In genomic region chr3:100715176-100715575, GRCh38 we compare ENCODE assay signal across 14 cellular contexts. TPM values are rescaled to one million over a fixed set of nuclear protein-coding genes. Genes with fewer than 3 reads are reported as not detected.
A peak's percentile ranks its signal among the peaks of the same experiment; 100 is the strongest.
DNase-seq lines count a peak whose midpoint lies in the region; ATAC-seq and TF ChIP-seq lines count a peak whose summit lies in the region.
"Had no signal": no experiment of that assay in that cellular context is flagged by ENCODE, and none has a peak within 500 bp of the region (broad histone marks: within the 10 kb centered on the region; RNA-seq: fewer than 3 reads in every experiment).

No MANE protein-coding gene starts in this region.

- H3K9ac ChIP-seq in mammary epithelial cell (ENCODE audit: insufficient read depth, low read length) (no peak overlapping the region), Loucy (ENCODE audit: low read depth, low read length, poor library complexity, severe bottlenecking) (peak overlapping the region; percentile 38), endodermal cell (ENCODE audit: extremely low read depth, low read length, poor library complexity, severe bottlenecking) (no peak overlapping the region)

- H3K27me3 Mint-ChIP-seq in MCF 10A (ENCODE audit: insufficient read depth, unreplicated experiment) (no peaks in the 10 kb centered on the region), endodermal cell (ENCODE audit: insufficient read depth) (no peaks in the 10 kb centered on the region)
- H3K27me3 Mint-ChIP-seq in CD4-positive, CD25-positive, alpha-beta regulatory T cell, result no peaks in the 10 kb centered on the region
- H3K27me3 Mint-ChIP-seq in naive thymus-derived CD8-positive, alpha-beta T cell, result no peaks in the 10 kb centered on the region
- H3K27me3 Mint-ChIP-seq: B cell; CD4-positive, alpha-beta memory T cell had no signal

- H3K27ac Mint-ChIP-seq in MCF 10A (ENCODE audit: low read depth, unreplicated experiment) (peak overlapping the region; percentile 46), endodermal cell (no peak overlapping the region)
- peak overlapping the region in 1 of 3 donors; percentile 8 for H3K27ac Mint-ChIP-seq in CD4-positive, CD25-positive, alpha-beta regulatory T cell
- H3K27ac Mint-ChIP-seq in naive thymus-derived CD8-positive, alpha-beta T cell, result peak overlapping the region in 1 of 10 donors; percentile 4
- H3K27ac Mint-ChIP-seq: B cell, H9 had no signal

- peaks cover 29% of the 10 kb centered on the region for H3K36me3 ChIP-seq in mammary epithelial cell (ENCODE audit: insufficient read depth, low read length)
- peaks cover 38% of the 10 kb centered on the region for H3K36me3 ChIP-seq in CD4-positive, CD25-positive, alpha-beta regulatory T cell (ENCODE audit: control insufficient read depth, insufficient read depth, low read length)
- H3K36me3 ChIP-seq in Loucy (ENCODE audit: insufficient read depth, low read length), result peaks cover 26% of the 10 kb centered on the region
- peaks cover 62% of the 10 kb centered on the region for H3K36me3 ChIP-seq in endodermal cell (ENCODE audit: control insufficient read depth, insufficient read depth, low read length)

- intact Hi-C loops in MCF 10A (cut with micrococcal nuclease), result loop anchor here (10.0 kb wide), 1 partner anchor 400 kb away; no protein-coding TSS in a partner anchor
- intact Hi-C loops in mammary epithelial cell (cut with micrococcal nuclease), result no loop called here

- no peaks in the 10 kb centered on the region for H3K9me3 Mint-ChIP-seq in MCF 10A (ENCODE audit: unreplicated experiment)
- H3K9me3 Mint-ChIP-seq in CD4-positive, CD25-positive, alpha-beta regulatory T cell, result peaks cover 0 to 1% (median 0%) of the 10 kb centered on the region in 7 donors
- no peaks in the 10 kb centered on the region for H3K9me3 Mint-ChIP-seq in endodermal cell
- H3K9me3 Mint-ChIP-seq in naive thymus-derived CD8-positive, alpha-beta T cell, result no peaks in the 10 kb centered on the region
- H3K9me3 Mint-ChIP-seq: H9 had no signal

- no peak for ATAC-seq in CD4-positive, CD25-positive, alpha-beta regulatory T cell (ENCODE audit: low read depth in 2 of 2)
- ATAC-seq in naive thymus-derived CD8-positive, alpha-beta T cell, result no peak

- peaks cover 67% of the 10 kb centered on the region for H3K4me1 Mint-ChIP-seq in MCF 10A (ENCODE audit: insufficient read depth, unreplicated experiment)
- peaks cover 59 to 82% (median 75%) of the 10 kb centered on the region in 4 donors for H3K4me1 Mint-ChIP-seq in CD4-positive, CD25-positive, alpha-beta regulatory T cell
- H3K4me1 Mint-ChIP-seq in endodermal cell, result peaks cover 50% of the 10 kb centered on the region
- peaks cover 40 to 73% (median 69%) of the 10 kb centered on the region in 4 donors for H3K4me1 Mint-ChIP-seq in naive thymus-derived CD8-positive, alpha-beta T cell

- H3K4me2 ChIP-seq in mammary epithelial cell (ENCODE audit: insufficient read depth, low read depth, low read length) (no peak overlapping the region), Loucy (ENCODE audit: low read depth, low read length, poor library complexity, severe bottlenecking) (peak overlapping the region; percentile 91)

- H3K4me3 Mint-ChIP-seq in MCF 10A (ENCODE audit: unreplicated experiment), result no peak overlapping the region
- peak overlapping the region in 2 of 4 donors; percentile 27 to 31 for H3K4me3 Mint-ChIP-seq in CD4-positive, CD25-positive, alpha-beta regulatory T cell
- H3K4me3 Mint-ChIP-seq in endodermal cell, result no peak overlapping the region
- H3K4me3 Mint-ChIP-seq in naive thymus-derived CD8-positive, alpha-beta T cell, result peak overlapping the region in 1 of 10 donors; percentile 2
- H3K4me3 Mint-ChIP-seq: B cell, H9 had no signal

- peaks cover 100% of the 10 kb centered on the region for H3K79me2 ChIP-seq in mammary epithelial cell (ENCODE audit: insufficient read depth, low read length)
- peaks cover 100% of the 10 kb centered on the region for H3K79me2 ChIP-seq in Loucy (ENCODE audit: insufficient read depth, low read length)

- H4K20me1 ChIP-seq in mammary epithelial cell (ENCODE audit: insufficient read depth, low read length) (peaks cover 20% of the 10 kb centered on the region), Loucy (ENCODE audit: insufficient read depth, low read length, poor library complexity, severe bottlenecking) (peaks cover 100% of the 10 kb centered on the region)

- no peaks in the 10 kb centered on the region for H3K27me3 ChIP-seq in mammary epithelial cell (ENCODE audit: insufficient read depth, low read length)
- H3K27me3 ChIP-seq in CD4-positive, CD25-positive, alpha-beta regulatory T cell (ENCODE audit: control insufficient read depth, insufficient read depth, low read length), result no peaks in the 10 kb centered on the region
- H3K27me3 ChIP-seq in Loucy (ENCODE audit: insufficient read depth, low read length, poor library complexity, severe bottlenecking), result no peaks in the 10 kb centered on the region
- no peaks in the 10 kb centered on the region for H3K27me3 ChIP-seq in endodermal cell (ENCODE audit: control insufficient read depth, insufficient read depth, low read length, poor library complexity, severe bottlenecking)

- dilution Hi-C loops in mammary epithelial cell (cut with HindIII; ENCODE audit: low sequenced_read_pairs), result no loop called here

- H3K9me3 ChIP-seq in mammary epithelial cell (replicated peaks; ENCODE audit: insufficient read depth, low read length), result no peaks in the 10 kb centered on the region
- H3K9me3 ChIP-seq in CD4-positive, CD25-positive, alpha-beta regulatory T cell (ENCODE audit: control insufficient read depth in 2 of 2, low read length in 2 of 2), result no peaks in the 10 kb centered on the region
- no peaks in the 10 kb centered on the region for H3K9me3 ChIP-seq in Loucy (ENCODE audit: insufficient read depth, low read depth, low read length)
- peaks cover 4% of the 10 kb centered on the region for H3K9me3 ChIP-seq in endodermal cell (ENCODE audit: control insufficient read depth, low read length)

- H3K36me3 Mint-ChIP-seq in MCF 10A (ENCODE audit: insufficient read depth, unreplicated experiment) (peaks cover 82% of the 10 kb centered on the region), endodermal cell (ENCODE audit: low read depth) (peaks cover 59% of the 10 kb centered on the region)
- H3K36me3 Mint-ChIP-seq in CD4-positive, CD25-positive, alpha-beta regulatory T cell, result peaks cover 41% of the 10 kb centered on the region
- H3K36me3 Mint-ChIP-seq in naive thymus-derived CD8-positive, alpha-beta T cell, result peaks cover 18 to 69% (median 25%) of the 10 kb centered on the region in 3 donors

- TF ChIP-seq CTCF in MCF 10A (IDR thresholded peaks at IDR 0.05; ENCODE audit: unreplicated experiment) (no peak), mammary epithelial cell (conservative IDR thresholded peaks at IDR 0.05 in 1 of 2, IDR thresholded peaks at IDR 0.05 in 1 of 2; ENCODE audit: extremely low read depth in 1 of 2, insufficient read depth in 1 of 2, low read depth in 1 of 2, low read length in 2 of 2) (no peak), Loucy (conservative IDR thresholded peaks at IDR 0.05; ENCODE audit: low read length) (no peak), endodermal cell (conservative IDR thresholded peaks at IDR 0.05) (no peak)

- H3K4me3 ChIP-seq in mammary epithelial cell (replicated peaks in 1 of 3; ENCODE audit: insufficient read depth in 1 of 3, low read depth in 2 of 3, low read length in 3 of 3) (no peak overlapping the region), Loucy (ENCODE audit: low read length, poor library complexity, severe bottlenecking) (peak overlapping the region; percentile 91), endodermal cell (ENCODE audit: low read length) (peak overlapping the region; percentile 1)
- peak overlapping the region; percentile 4 for H3K4me3 ChIP-seq in CD4-positive, CD25-positive, alpha-beta regulatory T cell (ENCODE audit: low read depth, low read length)

- POLR2A ChIA-PET in MCF 10A (lab: Yijun Ruan, JAX), result interaction anchor here (0.7 kb wide), 1 partner anchor 53 kb away, joined by 4 read pairs; no protein-coding TSS in a partner anchor
- POLR2A ChIA-PET in naive thymus-derived CD8-positive, alpha-beta T cell (lab: Charles Lee), result no interaction called here

- no TSS peak for BruUV-seq in MCF 10A (replicated peaks; lab: Mats Ljungman, UMichigan)
- BruUV-seq in mammary epithelial cell (replicated peaks; lab: Mats Ljungman, UMichigan), result no TSS peak

- H3K4me1 ChIP-seq in mammary epithelial cell (ENCODE audit: insufficient read depth, low read length) (peaks cover 11% of the 10 kb centered on the region), Loucy (ENCODE audit: insufficient read depth, low read length, poor library complexity, severe bottlenecking) (peaks cover 76% of the 10 kb centered on the region), endodermal cell (ENCODE audit: control insufficient read depth, insufficient read depth, low read length) (peaks cover 6% of the 10 kb centered on the region)
- H3K4me1 ChIP-seq in CD4-positive, CD25-positive, alpha-beta regulatory T cell (ENCODE audit: control insufficient read depth, insufficient read depth, low read length, poor library complexity, severe bottlenecking), result peaks cover 26% of the 10 kb centered on the region

- CTCF ChIA-PET in MCF 10A (lab: Yijun Ruan, JAX), result interaction anchor here (0.6 to 10.8 kb wide), 9 partner anchors 13 to 435 kb away, joined by 3 to 110 read pairs (median 5); no protein-coding TSS in a partner anchor
- CTCF ChIA-PET in mammary epithelial cell (lab: Charles Lee; ENCODE audit: low non-redundant PET), result no interaction called here

- no peaks in the 10 kb centered on the region for H3F3A ChIP-seq in Loucy (ENCODE audit: low read depth)

- no peak for DNase-seq in MCF 10A (ENCODE audit: unreplicated experiment)
- no peak for DNase-seq in mammary epithelial cell
- no peak for DNase-seq in CD4-positive, CD25-positive, alpha-beta regulatory T cell
- DNase-seq in endodermal cell, result no peak
- DNase-seq in naive thymus-derived CD8-positive, alpha-beta T cell, result no peak
- no peak for DNase-seq in nucleus accumbens (lab: John Stamatoyannopoulos, UW)
- DNase-seq: C1 segment of cervical spinal cord; CD4-positive, alpha-beta memory T cell; DMS79; EL; GOT3; H9 had no signal

- in situ Hi-C loops in mammary epithelial cell (cut with MboI; ENCODE audit: low sequenced_read_pairs in 2 of 2), result no loop called here

- H2AFZ ChIP-seq in mammary epithelial cell (ENCODE audit: low read depth, low read length) (no peak overlapping the region), Loucy (ENCODE audit: low read length) (no peak overlapping the region)

- H3K27ac ChIP-seq in mammary epithelial cell (ENCODE audit: insufficient read depth, low read depth, low read length), result no peak overlapping the region
- no peak overlapping the region for H3K27ac ChIP-seq in CD4-positive, CD25-positive, alpha-beta regulatory T cell (ENCODE audit: insufficient read depth, low read length, poor library complexity, severe bottlenecking)
- no peak overlapping the region for H3K27ac ChIP-seq in endodermal cell (ENCODE audit: low read depth, low read length)

- H3K9me2 ChIP-seq in Loucy (replicated peaks; ENCODE audit: low read depth, low read length), result no peaks in the 10 kb centered on the region

RNA-seq across cellular contexts. Expression of gene TFG, which starts 5.9 kb away (rescaled TPM):
- 162 and 168 TPM in 2 replicates for total RNA-seq in MCF 10A (2022)
- 100 to 1,000 TPM; 129 to 137 TPM for total RNA-seq in mammary epithelial cell
- 169 TPM for polyA plus RNA-seq in mammary epithelial cell
- polyA minus RNA-seq in mammary epithelial cell, result 71.6 TPM
- total RNA-seq in CD4-positive, CD25-positive, alpha-beta regulatory T cell, result 56.3 TPM
- polyA plus RNA-seq in CD4-positive, CD25-positive, alpha-beta regulatory T cell, result 10 to 100 TPM; 46.9 to 47.1 (median 47.0) TPM
- 100 to 1,000 TPM; 102 to 137 TPM for total RNA-seq in endodermal cell
- polyA plus RNA-seq in endodermal cell (2013, experiment 1 of 2), result 142 TPM
- 139 TPM for polyA plus RNA-seq in endodermal cell (2013, experiment 2 of 2)
- 10 to 100 TPM; 41.2 to 42.7 TPM for total RNA-seq in naive thymus-derived CD8-positive, alpha-beta T cell
- polyA plus RNA-seq in naive thymus-derived CD8-positive, alpha-beta T cell, result 10 to 100 TPM; 30.6 to 37.3 (median 37.1) TPM

Comparison
In these comparisons a context has a peak if more than half of its experiments do, and no peak if none do; other contexts are left out.
1. H3K4me3 ChIP-seq: peak in CD4-positive, CD25-positive, alpha-beta regulatory T cell (single experiment), Loucy (single experiment) and endodermal cell (single experiment); none in mammary epithelial cell (0 of 3).